In genomic region chr13:29940715-29941114, GRCh38 we compare ENCODE assay signal across 18 cellular contexts.
DNase-seq lines count a peak whose midpoint lies in the region; ATAC-seq lines count a peak whose summit lies in the region.
"Had no signal": no experiment of that assay in that cellular context is flagged by ENCODE, and none has a peak within 500 bp of the region (broad histone marks: within the 10 kb centered on the region; RNA-seq: fewer than 3 reads in every experiment).

No MANE protein-coding gene starts in this region.

- no peaks in the 10 kb centered on the region for H3K27me3 Mint-ChIP-seq in activated CD4-positive, alpha-beta T cell treated with anti-CD3 and anti-CD28 coated beads, Interleukin-2, amount 10 ng/mL, durations not matched to agents 7 days and 5 days
- no peaks in the 10 kb centered on the region for H3K27me3 Mint-ChIP-seq in CD4-positive, alpha-beta memory T cell

- no peak overlapping the region for H3K4me3 Mint-ChIP-seq in activated CD4-positive, alpha-beta T cell treated with anti-CD3 and anti-CD28 coated beads, Interleukin-2, amount 10 ng/mL, durations not matched to agents 7 days and 5 days
- H3K4me3 Mint-ChIP-seq in CD4-positive, alpha-beta memory T cell, result peak overlapping the region in 1 of 8 donors; percentile 18
- H3K4me3 Mint-ChIP-seq: B cell; CD8-positive, alpha-beta T cell; GM23338; H9 had no signal

- H3K27ac ChIP-seq in CD4-positive, alpha-beta memory T cell (ENCODE audit: low read depth, low read length), result no peak overlapping the region
- H3K27ac ChIP-seq: 22Rv1, BLaER1, C4-2B had no signal

- peaks cover 73% of the 10 kb centered on the region for H3K4me1 ChIP-seq in CD4-positive, alpha-beta memory T cell (ENCODE audit: insufficient read depth, low read length)
- H3K4me1 ChIP-seq: Caco-2 had no signal

- no peaks in the 10 kb centered on the region for H3K9me3 ChIP-seq in CD4-positive, alpha-beta memory T cell (ENCODE audit: control insufficient read depth in 1 of 2, low read length in 2 of 2)
- H3K9me3 ChIP-seq: BLaER1, Caco-2 had no signal

- H3K4me3 ChIP-seq in CD4-positive, alpha-beta memory T cell (ENCODE audit: low read length in 2 of 2), result no peak overlapping the region
- H3K4me3 ChIP-seq: BLaER1, GM23338 had no signal

- peak overlapping the region; percentile 3 for H3K27ac Mint-ChIP-seq in activated CD4-positive, alpha-beta T cell treated with anti-CD3 and anti-CD28 coated beads, Interleukin-2, amount 10 ng/mL, durations not matched to agents 7 days and 5 days
- peak overlapping the region in 6 of 7 donors; percentile 17 to 97 (median 62) for H3K27ac Mint-ChIP-seq in CD4-positive, alpha-beta memory T cell
- H3K27ac Mint-ChIP-seq: B cell; CD8-positive, alpha-beta T cell; GM23338; H9 had no signal

- peaks cover 24% of the 10 kb centered on the region for H3K36me3 Mint-ChIP-seq in activated CD4-positive, alpha-beta T cell treated with anti-CD3 and anti-CD28 coated beads, Interleukin-2, amount 10 ng/mL, durations not matched to agents 7 days and 5 days (ENCODE audit: low read depth)
- peaks cover 20 to 55% of the 10 kb centered on the region in 2 donors for H3K36me3 Mint-ChIP-seq in CD4-positive, alpha-beta memory T cell
- H3K36me3 Mint-ChIP-seq: CD8-positive, alpha-beta T cell had no signal

- no peak for DNase-seq in activated CD4-positive, alpha-beta T cell treated with anti-CD3 and anti-CD28 coated beads, Interleukin-2, amount 10 ng/mL, durations not matched to agents 7 days and 5 days
- DNase-seq in activated CD4-positive, alpha-beta T cell treated with anti-CD3 and anti-CD28 coated beads for 1 hour, result no peak
- no peak for DNase-seq in CD4-positive, alpha-beta memory T cell
- no peak for DNase-seq in left lobe of liver (ENCODE audit: low spot score)
- DNase-seq: Caco-2; CD8-positive, alpha-beta T cell; DMS79; EL; GF-D8; H9 had no signal

- intact Hi-C loops in CD4-positive, alpha-beta memory T cell (cut with micrococcal nuclease), result no loop called here

- H3K27me3 ChIP-seq in CD4-positive, alpha-beta memory T cell (ENCODE audit: insufficient read depth, low read length), result no peaks in the 10 kb centered on the region
- H3K27me3 ChIP-seq: BLaER1 had no signal

- H3K9me3 Mint-ChIP-seq in activated CD4-positive, alpha-beta T cell treated with anti-CD3 and anti-CD28 coated beads, Interleukin-2, amount 10 ng/mL, durations not matched to agents 7 days and 5 days, result no peaks in the 10 kb centered on the region
- no peaks in the 10 kb centered on the region for H3K9me3 Mint-ChIP-seq in CD4-positive, alpha-beta memory T cell
- H3K9me3 Mint-ChIP-seq: CD8-positive, alpha-beta T cell; GM23338; H9 had no signal

- CTCF ChIA-PET in activated CD4-positive, alpha-beta T cell treated with anti-CD3 and anti-CD28 coated beads, Interleukin-2, amount 10 ng/mL, durations not matched to agents 7 days and 5 days (lab: Charles Lee), result interaction anchor here (0.9 to 3.0 kb wide), 4 partner anchors 10 to 18 kb away, joined by 3 to 10 read pairs (median 7); no protein-coding TSS in a partner anchor
- CTCF ChIA-PET in CD4-positive, alpha-beta memory T cell (lab: Charles Lee; ENCODE audit: partially characterized antibody), result interaction anchor here (1.3 to 12.7 kb wide), 6 partner anchors 9 to 172 kb away, joined by 3 to 258 read pairs (median 16); no protein-coding TSS in a partner anchor

- H3K36me3 ChIP-seq in CD4-positive, alpha-beta memory T cell (ENCODE audit: insufficient read depth, low read length), result no peaks in the 10 kb centered on the region
- H3K36me3 ChIP-seq: BLaER1 had no signal

- H3K4me1 Mint-ChIP-seq in activated CD4-positive, alpha-beta T cell treated with anti-CD3 and anti-CD28 coated beads, Interleukin-2, amount 10 ng/mL, durations not matched to agents 7 days and 5 days, result peaks cover 44% of the 10 kb centered on the region
- peaks cover 52 to 83% (median 69%) of the 10 kb centered on the region in 4 donors for H3K4me1 Mint-ChIP-seq in CD4-positive, alpha-beta memory T cell

- ATAC-seq in left lobe of liver (peak; percentile 59), HG03342 (IDR thresholded peaks at IDR 0.05; ENCODE audit: unreplicated experiment) (no peak), HG02870 (IDR thresholded peaks at IDR 0.05; ENCODE audit: unreplicated experiment) (no peak)
- ATAC-seq: CD8-positive, alpha-beta T cell; GM23338; HCT116 had no signal

- POLR2A ChIA-PET in activated CD4-positive, alpha-beta T cell treated with anti-CD3 and anti-CD28 coated beads, Interleukin-2, amount 10 ng/mL, durations not matched to agents 7 days and 5 days (lab: Charles Lee), result no interaction called here
- POLR2A ChIA-PET in CD4-positive, alpha-beta memory T cell (lab: Charles Lee; ENCODE audit: partially characterized antibody), result interaction anchor here (0.7 to 10.2 kb wide), 7 partner anchors 15 to 207 kb away, joined by 3 to 247 read pairs (median 3); partner anchors contain the start of gene UBL3
